In genomic region chr11:114348200-114349191, GRCh38 we compare ENCODE assay signal across 8 cellular contexts. TPM values are rescaled to one million over a fixed set of nuclear protein-coding genes. Genes with fewer than 3 reads are reported as not detected.
DNase-seq lines count a peak whose midpoint lies in the region; ATAC-seq and TF ChIP-seq lines count a peak whose summit lies in the region.

No MANE protein-coding gene starts in this region.

- H3K9me3 ChIP-seq in AG04450 (ENCODE audit: control insufficient read depth, insufficient read depth, low read length) (peaks cover 5% of the 10 kb centered on the region; the same call in 1 of the 2 replicates), gastrocnemius medialis (no peaks in the 10 kb centered on the region)

- POLR2A ChIA-PET in AG04450 (lab: Yijun Ruan, JAX), result interaction anchor here (0.5 kb wide), 1 partner anchor 17 kb away, joined by 3 read pairs; no protein-coding TSS in a partner anchor

- in situ Hi-C loops in gastrocnemius medialis (cut with MboI; ENCODE audit: low sequenced_read_pairs in 4 of 4), result loop anchor here (10.0 to 25.0 kb wide), 4 partner anchors 86 to 416 kb away; partner anchors contain the start of gene REXO2 (in 1 of the 4)

- intact Hi-C loops in left ventricle myocardium superior (cut with micrococcal nuclease), result no loop called here
- intact Hi-C loops in gastrocnemius medialis (cut with DNase I; ENCODE audit: low total_unique reads), result loop anchor here (2.0 to 10.0 kb wide), 3 partner anchors 49 to 256 kb away; partner anchors contain the start of gene REXO2

- ATAC-seq in left ventricle myocardium superior (peak; percentile 80), gastrocnemius medialis (peak in 1 of 2 donors; percentile 74), HG02852 (IDR thresholded peaks at IDR 0.05; ENCODE audit: unreplicated experiment) (no peak), GM21723 (IDR thresholded peaks at IDR 0.05; ENCODE audit: unreplicated experiment) (no peak)

- H3K27me3 ChIP-seq in AG04450 (ENCODE audit: control insufficient read depth, insufficient read depth, low read length) (no peaks in the 10 kb centered on the region), gastrocnemius medialis (no peaks in the 10 kb centered on the region)

- H3K4me1 ChIP-seq in gastrocnemius medialis, result no peaks in the 10 kb centered on the region

- CTCF ChIA-PET in AG04450 (lab: Charles Lee), result interaction anchor here (0.7 to 3.4 kb wide), 23 partner anchors 8 to 415 kb away, joined by 3 to 15 read pairs (median 4); no protein-coding TSS in a partner anchor

- TF ChIP-seq CTCF in AG04450 (IDR thresholded peaks at IDR 0.05; ENCODE audit: low read depth, low read length) (peak; percentile 66), GM12874 (IDR thresholded peaks at IDR 0.05; ENCODE audit: insufficient read depth, low read depth, low read length) (0 out of 2 replicates have a peak, but pooled peaks have one; percentile 3), gastrocnemius medialis (IDR thresholded peaks at IDR 0.05 in 4 of 5, conservative IDR thresholded peaks at IDR 0.05 in 1 of 5) (peak; percentile 20 to 51 (median 47))

- peak; percentile 43 for DNase-seq in AG04450 (ENCODE audit: low read depth, low spot score)
- DNase-seq in NCI-H774 (lab: John Stamatoyannopoulos, UW), result peak; percentile 14
- peak; percentile 72 for DNase-seq in amniotic stem cell (lab: John Stamatoyannopoulos, UW)
- DNase-seq in left ventricle myocardium superior, result no peak
- no peak for DNase-seq in gastrocnemius medialis

- no peak overlapping the region for H3K4me3 ChIP-seq in AG04450 (ENCODE audit: low read depth, low read length)
- H3K4me3 ChIP-seq in gastrocnemius medialis, result no peak overlapping the region

- H3K36me3 ChIP-seq in gastrocnemius medialis, result no peaks in the 10 kb centered on the region

- no peak for TF ChIP-seq POLR2A in gastrocnemius medialis (IDR thresholded peaks at IDR 0.05)

- no peak overlapping the region for H3K27ac ChIP-seq in AG04450 (ENCODE audit: low read depth, low read length)
- H3K27ac ChIP-seq in gastrocnemius medialis, result no peak overlapping the region

RNA-seq across cellular contexts. Expression of gene C11orf71, which starts 51.8 kb away (rescaled TPM):
- polyA plus RNA-seq in AG04450 (2011; rRNA removed), result 3.8 and 4.5 TPM in 2 replicates
- polyA minus RNA-seq in AG04450 (2011; rRNA and poly(A)+ RNA removed), result 6.2 and 7.1 TPM in 2 replicates
- total RNA-seq in left ventricle myocardium superior (9.4 TPM), gastrocnemius medialis (10 to 100 TPM in 1 of 4 donors, 1 to 10 TPM in 3; 3.4 to 18.0 (median 8.7) TPM)

RNA-seq across cellular contexts. Expression of gene RBM7, which starts 52.0 kb away (rescaled TPM):
- 57.1 and 59.8 TPM in 2 replicates for polyA plus RNA-seq in AG04450 (2011; rRNA removed)
- polyA minus RNA-seq in AG04450 (2011; rRNA and poly(A)+ RNA removed), result 58.1 and 108 TPM in 2 replicates
- total RNA-seq in left ventricle myocardium superior (20.4 TPM), gastrocnemius medialis (10 to 100 TPM in 3 of 4 donors, 1 to 10 TPM in 1; 6.2 to 14.9 (median 11.6) TPM)

RNA-seq across cellular contexts. Expression of gene NNMT, which starts 52.3 kb away (rescaled TPM):
- 188 and 217 TPM in 2 replicates for polyA plus RNA-seq in AG04450 (2011; rRNA removed)
- 124 and 128 TPM in 2 replicates for polyA minus RNA-seq in AG04450 (2011; rRNA and poly(A)+ RNA removed)
- 26.4 TPM for total RNA-seq in left ventricle myocardium superior
- 100 to 1,000 TPM; 157 to 968 (median 541) TPM for total RNA-seq in gastrocnemius medialis

Comparison
In these comparisons a context has a peak if more than half of its experiments do, and no peak if none do; other contexts are left out.
1. DNase-seq: peak in AG04450 (single experiment), NCI-H774 (single experiment) and amniotic stem cell (single experiment); none in left ventricle myocardium superior (single experiment) and gastrocnemius medialis (0 of 2).
2. CTCF ChIP-seq: peak in every context shown above with its lines; median percentile 66 in AG04450; 47 in gastrocnemius medialis; 3 in GM12874.